39 cellular contexts compared by ENCODE assay signal in genomic region chr12:101959607-101960006, GRCh38.
"Had no signal": no experiment of that assay in that cellular context is flagged by ENCODE, and none has a peak within 500 bp of the region (broad histone marks: within the 10 kb centered on the region; RNA-seq: fewer than 3 reads in every experiment).

No MANE protein-coding gene starts in this region.

- H3K36me3 ChIP-seq: adrenal gland, ascending aorta, brain microvascular endothelial cell, breast epithelium, cardiac muscle cell had no signal

- H3K9me3 ChIP-seq: adrenal gland, ascending aorta, breast epithelium had no signal

- ATAC-seq: activated naive CD4-positive, alpha-beta T cell treated with anti-CD3 and anti-CD28 coated beads, Interleukin-2, amount 50 U/mL, for 72 hours; activated naive CD8-positive, alpha-beta T cell treated with anti-CD3 and anti-CD28 coated beads, Interleukin-2, amount 50 U/mL, for 24 hours; activated T-cell treated with anti-CD3 and anti-CD28 coated beads, Interleukin-2, amount 50 U/mL, for 4 hours; activated T-cell treated with anti-CD3 and anti-CD28 coated beads, Interleukin-2, amount 50 U/mL, for 72 hours; activated T-helper 17 cell treated with anti-CD3 and anti-CD28 coated beads, Interleukin-2, amount 50 U/mL, for 72 hours; body of pancreas had no signal

- DNase-seq: activated effector memory CD4-positive, alpha-beta T cell treated with anti-CD3 and anti-CD28 coated beads, Interleukin-2, amount 50 U/mL, for 16 hours; activated effector memory CD4-positive, alpha-beta T cell treated with Interleukin-2 at 50 U/mL for 16 hours; activated gamma-delta T cell; activated gamma-delta T cell treated with Interleukin-2 at 50 U/mL for 16 hours; activated naive CD4-positive, alpha-beta T cell; activated naive CD4-positive, alpha-beta T cell treated with anti-CD3 and anti-CD28 coated beads for 36 hours; activated naive CD4-positive, alpha-beta T cell treated with anti-CD3 and anti-CD28 coated beads, Interleukin-2, amount 10 ng/mL, durations not matched to agents 7 days and 5 days; activated naive CD4-positive, alpha-beta T cell treated with anti-CD3 and anti-CD28 coated beads, Interleukin-2, amount 50 U/mL, for 16 hours; activated naive CD4-positive, alpha-beta T cell treated with Interleukin-2 at 50 U/mL for 16 hours; activated naive CD8-positive, alpha-beta T cell treated with anti-CD3 and anti-CD28 coated beads for 36 hours; activated naive CD8-positive, alpha-beta T cell treated with anti-CD3 and anti-CD28 coated beads, Interleukin-2, amount 10 ng/mL, durations not matched to agents 7 days and 5 days; activated naive CD8-positive, alpha-beta T cell treated with anti-CD3 and anti-CD28 coated beads, Interleukin-2, amount 50 U/mL, for 24 hours; activated T-cell treated with anti-CD3 and anti-CD28 coated beads, Interleukin-2, amount 50 U/mL, for 24 hours; activated T-cell treated with anti-CD3 and anti-CD28 coated beads, Interleukin-2, amount 50 U/mL, for 4 hours; activated T-cell treated with anti-CD3 and anti-CD28 coated beads, Interleukin-2, amount 50 U/mL, for 48 hours; activated T-cell treated with anti-CD3 and anti-CD28 coated beads, Interleukin-2, amount 50 U/mL, for 72 hours; adrenal gland; amniotic stem cell; amygdala; anterior cingulate cortex; aorta; body of pancreas; brain microvascular endothelial cell; caudate nucleus; central memory CD4-positive, alpha-beta T cell; cerebellar nuclear complex had no signal

- H3K4me1 ChIP-seq: adrenal gland, ascending aorta, body of pancreas, breast epithelium had no signal

- FAIRE-seq: astrocyte, bronchial epithelial cell had no signal

- H3K4me3 Mint-ChIP-seq: activated naive CD4-positive, alpha-beta T cell treated with anti-CD3 and anti-CD28 coated beads for 36 hours; activated naive CD4-positive, alpha-beta T cell treated with anti-CD3 and anti-CD28 coated beads, Interleukin-2, amount 10 ng/mL, durations not matched to agents 7 days and 5 days; activated naive CD4-positive, alpha-beta T cell treated with anti-CD3 and anti-CD28 coated beads, Interleukin-2, amount 50 U/mL, for 24 hours; activated naive CD8-positive, alpha-beta T cell; activated naive CD8-positive, alpha-beta T cell treated with anti-CD3 and anti-CD28 coated beads for 36 hours; activated naive CD8-positive, alpha-beta T cell treated with anti-CD3 and anti-CD28 coated beads, Interleukin-2, amount 10 ng/mL, durations not matched to agents 7 days and 5 days; activated naive CD8-positive, alpha-beta T cell treated with anti-CD3 and anti-CD28 coated beads, Interleukin-2, amount 50 U/mL, for 24 hours; activated T-cell treated with anti-CD3 and anti-CD28 coated beads, Interleukin-2, amount 50 U/mL, for 24 hours; activated T-cell treated with anti-CD3 and anti-CD28 coated beads, Interleukin-2, amount 50 U/mL, for 4 hours; activated T-cell treated with anti-CD3 and anti-CD28 coated beads, Interleukin-2, amount 50 U/mL, for 72 hours; activated T-helper 1 cell treated with anti-CD3 and anti-CD28 coated beads, Interleukin-12 subunit alpha, Interleukin-12 subunit beta, Interleukin-2, Interleukin-4 antibody, amounts not matched to agents 30 ng/mL and 10 ng/mL and 1 ng/mL, durations not matched to agents 14 hours and 24 hours and 36 hours; activated T-helper 17 cell treated with anti-CD3 and anti-CD28 coated beads, Interleukin-2, amount 50 U/mL, for 72 hours; brain; central memory CD8-positive, alpha-beta T cell had no signal

- H3K9me3 Mint-ChIP-seq: central memory CD8-positive, alpha-beta T cell had no signal

- H3K4me3 ChIP-seq: adrenal gland, ascending aorta, body of pancreas, breast epithelium, cardiac muscle cell had no signal

- H3K27ac Mint-ChIP-seq: activated naive CD4-positive, alpha-beta T cell treated with anti-CD3 and anti-CD28 coated beads for 36 hours; activated naive CD4-positive, alpha-beta T cell treated with anti-CD3 and anti-CD28 coated beads, Interleukin-2, amount 10 ng/mL, durations not matched to agents 7 days and 5 days; activated naive CD4-positive, alpha-beta T cell treated with anti-CD3 and anti-CD28 coated beads, Interleukin-2, amount 50 U/mL, for 24 hours; activated naive CD4-positive, alpha-beta T cell treated with anti-CD3 and anti-CD28 coated beads, Interleukin-2, amount 50 U/mL, for 72 hours; activated naive CD8-positive, alpha-beta T cell; activated naive CD8-positive, alpha-beta T cell treated with anti-CD3 and anti-CD28 coated beads for 36 hours; activated naive CD8-positive, alpha-beta T cell treated with anti-CD3 and anti-CD28 coated beads, Interleukin-2, amount 10 ng/mL, durations not matched to agents 7 days and 5 days; activated naive CD8-positive, alpha-beta T cell treated with anti-CD3 and anti-CD28 coated beads, Interleukin-2, amount 50 U/mL, for 24 hours; activated T-cell treated with anti-CD3 and anti-CD28 coated beads, Interleukin-2, amount 50 U/mL, for 24 hours; activated T-cell treated with anti-CD3 and anti-CD28 coated beads, Interleukin-2, amount 50 U/mL, for 72 hours; activated T-helper 1 cell treated with anti-CD3 and anti-CD28 coated beads, Interleukin-12 subunit alpha, Interleukin-12 subunit beta, Interleukin-2, Interleukin-4 antibody, amounts not matched to agents 30 ng/mL and 10 ng/mL and 1 ng/mL, durations not matched to agents 14 hours and 24 hours and 36 hours; activated T-helper 17 cell treated with anti-CD3 and anti-CD28 coated beads, Interleukin-2, amount 50 U/mL, for 72 hours; activated T-helper 2 cell treated with anti-CD3 and anti-CD28 coated beads, Interferon-gamma antibody, Interleukin-2, Interleukin-4, amounts not matched to agents 10 μg/mL and 5 μg/mL and 100 μg/mL, durations not matched to agents 14 hours and 24 hours and 36 hours; brain had no signal

- H3K27me3 ChIP-seq: adrenal gland, ascending aorta, body of pancreas, brain microvascular endothelial cell, breast epithelium, cardiac muscle cell had no signal

- H3K36me3 Mint-ChIP-seq: activated naive CD4-positive, alpha-beta T cell treated with anti-CD3 and anti-CD28 coated beads, Interleukin-2, amount 10 ng/mL, durations not matched to agents 7 days and 5 days; activated naive CD4-positive, alpha-beta T cell treated with anti-CD3 and anti-CD28 coated beads, Interleukin-2, amount 50 U/mL, for 24 hours; activated naive CD4-positive, alpha-beta T cell treated with anti-CD3 and anti-CD28 coated beads, Interleukin-2, amount 50 U/mL, for 72 hours had no signal

- H3K27ac ChIP-seq: adrenal gland, ascending aorta, body of pancreas, brain microvascular endothelial cell, cardiac muscle cell had no signal

- H3K4me1 Mint-ChIP-seq: activated naive CD4-positive, alpha-beta T cell treated with anti-CD3 and anti-CD28 coated beads, Interleukin-2, amount 10 ng/mL, durations not matched to agents 7 days and 5 days; activated naive CD4-positive, alpha-beta T cell treated with anti-CD3 and anti-CD28 coated beads, Interleukin-2, amount 50 U/mL, for 24 hours; activated naive CD8-positive, alpha-beta T cell treated with anti-CD3 and anti-CD28 coated beads for 36 hours; activated naive CD8-positive, alpha-beta T cell treated with anti-CD3 and anti-CD28 coated beads, Interleukin-2, amount 10 ng/mL, durations not matched to agents 7 days and 5 days; activated naive CD8-positive, alpha-beta T cell treated with anti-CD3 and anti-CD28 coated beads, Interleukin-2, amount 50 U/mL, for 24 hours; activated T-helper 17 cell treated with anti-CD3 and anti-CD28 coated beads, Interleukin-2, amount 50 U/mL, for 72 hours; central memory CD8-positive, alpha-beta T cell had no signal

- H3K27me3 Mint-ChIP-seq: activated naive CD4-positive, alpha-beta T cell treated with anti-CD3 and anti-CD28 coated beads, Interleukin-2, amount 50 U/mL, for 24 hours; activated naive CD8-positive, alpha-beta T cell; activated naive CD8-positive, alpha-beta T cell treated with anti-CD3 and anti-CD28 coated beads for 36 hours; activated naive CD8-positive, alpha-beta T cell treated with anti-CD3 and anti-CD28 coated beads, Interleukin-2, amount 10 ng/mL, durations not matched to agents 7 days and 5 days; activated naive CD8-positive, alpha-beta T cell treated with anti-CD3 and anti-CD28 coated beads, Interleukin-2, amount 50 U/mL, for 24 hours; activated T-cell treated with anti-CD3 and anti-CD28 coated beads, Interleukin-2, amount 50 U/mL, for 24 hours; activated T-helper 17 cell treated with anti-CD3 and anti-CD28 coated beads, Interleukin-2, amount 50 U/mL, for 72 hours; brain; central memory CD8-positive, alpha-beta T cell had no signal
